In the genomic region with DNA sequence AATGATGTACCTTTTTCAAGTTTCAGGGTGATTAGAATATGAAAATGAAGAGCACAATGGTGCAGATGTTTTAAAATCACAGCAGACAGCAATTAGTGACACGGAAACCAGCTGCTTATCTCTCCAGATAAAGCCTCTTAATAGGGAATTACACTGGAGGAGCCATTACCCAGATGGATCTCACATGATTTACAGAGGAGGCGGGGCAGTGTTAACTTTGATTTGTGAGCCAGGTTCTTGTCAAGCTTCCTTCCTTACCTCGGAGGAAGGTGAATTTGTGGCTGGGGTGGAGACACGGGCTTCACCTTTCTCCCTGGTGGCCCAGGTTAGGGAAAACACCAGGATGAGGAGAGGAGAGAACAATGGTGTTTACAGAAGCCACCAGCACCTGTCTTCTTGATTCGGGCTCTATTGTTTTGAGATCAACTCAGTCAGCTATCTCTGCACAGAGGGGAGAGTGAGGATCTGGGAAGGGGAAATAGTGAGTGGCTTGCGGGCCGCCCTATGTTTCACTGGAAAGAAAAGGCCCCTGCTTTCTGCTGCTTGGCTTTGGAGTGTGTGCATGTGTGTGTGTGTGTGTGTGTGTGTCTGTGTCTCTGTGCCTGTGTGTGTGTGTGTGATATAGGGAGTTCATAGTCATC, we compare ENCODE assay signal across 10 cellular contexts.
DNase-seq lines count a peak whose midpoint lies in the region; ATAC-seq and TF ChIP-seq lines count a peak whose summit lies in the region.
"Had no signal": no experiment of that assay in that cellular context is flagged by ENCODE, and none has a peak within 500 bp of the region (broad histone marks: within the 10 kb centered on the region; RNA-seq: fewer than 3 reads in every experiment).

No MANE protein-coding gene starts in this region.

- peaks cover 5% of the 10 kb centered on the region for H3K9me3 Mint-ChIP-seq in endothelial cell (ENCODE audit: unreplicated experiment)
- no peaks in the 10 kb centered on the region for H3K9me3 Mint-ChIP-seq in stimulated activated naive CD8-positive, alpha-beta T cell treated with anti-CD3 and anti-CD28 coated beads, Interleukin-15, amount 100 ng/mL, for 72 hours
- H3K9me3 Mint-ChIP-seq in activated T-helper 2 cell treated with anti-CD3 and anti-CD28 coated beads, Interferon-gamma antibody, Interleukin-2, Interleukin-4, amounts not matched to agents 10 μg/mL and 5 μg/mL and 100 μg/mL, durations not matched to agents 14 hours and 24 hours and 36 hours: no peaks in the 10 kb centered on the region

- peak overlapping the region; percentile 96 for H3K27ac Mint-ChIP-seq in endothelial cell (ENCODE audit: unreplicated experiment)
- no peak overlapping the region for H3K27ac Mint-ChIP-seq in stimulated activated naive CD8-positive, alpha-beta T cell treated with anti-CD3 and anti-CD28 coated beads, Interleukin-15, amount 100 ng/mL, for 72 hours
- H3K27ac Mint-ChIP-seq in activated T-helper 2 cell treated with anti-CD3 and anti-CD28 coated beads, Interferon-gamma antibody, Interleukin-2, Interleukin-4, amounts not matched to agents 10 μg/mL and 5 μg/mL and 100 μg/mL, durations not matched to agents 14 hours and 24 hours and 36 hours: no peak overlapping the region
- H3K27ac Mint-ChIP-seq: activated naive CD4-positive, alpha-beta T cell treated with anti-CD3 and anti-CD28 coated beads, Interleukin-2, amount 10 ng/mL, durations not matched to agents 7 days and 5 days had no signal

- TF ChIP-seq CTCF in endothelial cell (IDR thresholded peaks at IDR 0.05; ENCODE audit: unreplicated experiment): no peak

- H3K4me3 Mint-ChIP-seq in endothelial cell (ENCODE audit: unreplicated experiment): peak overlapping the region; percentile 64
- H3K4me3 Mint-ChIP-seq in stimulated activated naive CD8-positive, alpha-beta T cell treated with anti-CD3 and anti-CD28 coated beads, Interleukin-15, amount 100 ng/mL, for 72 hours: no peak overlapping the region
- H3K4me3 Mint-ChIP-seq in activated T-helper 2 cell treated with anti-CD3 and anti-CD28 coated beads, Interferon-gamma antibody, Interleukin-2, Interleukin-4, amounts not matched to agents 10 μg/mL and 5 μg/mL and 100 μg/mL, durations not matched to agents 14 hours and 24 hours and 36 hours (ENCODE audit: low read depth): no peak overlapping the region
- H3K4me3 Mint-ChIP-seq: activated naive CD4-positive, alpha-beta T cell treated with anti-CD3 and anti-CD28 coated beads, Interleukin-2, amount 10 ng/mL, durations not matched to agents 7 days and 5 days had no signal

- ATAC-seq in stimulated activated naive CD8-positive, alpha-beta T cell treated with anti-CD3 and anti-CD28 coated beads, Interleukin-15, amount 100 ng/mL, for 72 hours: no peak
- no peak for ATAC-seq in HG03342 (IDR thresholded peaks at IDR 0.05; ENCODE audit: unreplicated experiment)

- peaks cover 31% of the 10 kb centered on the region for H3K36me3 Mint-ChIP-seq in endothelial cell (ENCODE audit: low read depth, unreplicated experiment)
- H3K36me3 Mint-ChIP-seq in activated T-helper 2 cell treated with anti-CD3 and anti-CD28 coated beads, Interferon-gamma antibody, Interleukin-2, Interleukin-4, amounts not matched to agents 10 μg/mL and 5 μg/mL and 100 μg/mL, durations not matched to agents 14 hours and 24 hours and 36 hours (ENCODE audit: low read depth): peaks cover 6% of the 10 kb centered on the region
- H3K36me3 Mint-ChIP-seq: activated naive CD4-positive, alpha-beta T cell treated with anti-CD3 and anti-CD28 coated beads, Interleukin-2, amount 10 ng/mL, durations not matched to agents 7 days and 5 days had no signal

- H3K4me1 Mint-ChIP-seq in endothelial cell (ENCODE audit: unreplicated experiment): peaks cover 53% of the 10 kb centered on the region
- H3K4me1 Mint-ChIP-seq in stimulated activated naive CD8-positive, alpha-beta T cell treated with anti-CD3 and anti-CD28 coated beads, Interleukin-15, amount 100 ng/mL, for 72 hours: no peaks in the 10 kb centered on the region
- H3K4me1 Mint-ChIP-seq in activated T-helper 2 cell treated with anti-CD3 and anti-CD28 coated beads, Interferon-gamma antibody, Interleukin-2, Interleukin-4, amounts not matched to agents 10 μg/mL and 5 μg/mL and 100 μg/mL, durations not matched to agents 14 hours and 24 hours and 36 hours (ENCODE audit: low read depth): no peaks in the 10 kb centered on the region
- H3K4me1 Mint-ChIP-seq: activated naive CD4-positive, alpha-beta T cell treated with anti-CD3 and anti-CD28 coated beads, Interleukin-2, amount 10 ng/mL, durations not matched to agents 7 days and 5 days had no signal

- intact Hi-C loops in activated T-helper 2 cell treated with anti-CD3 and anti-CD28 coated beads, Interferon-gamma antibody, Interleukin-2, Interleukin-4, amounts not matched to agents 10 μg/mL and 5 μg/mL and 100 μg/mL, durations not matched to agents 14 hours and 24 hours and 36 hours (cut with micrococcal nuclease): no loop called here

- peak; percentile 95 for DNase-seq in NCI-H1105 treated with DMSO at 0.1 percent for 48 hours (lab: John Stamatoyannopoulos, UW)
- DNase-seq in NCI-H510A (lab: John Stamatoyannopoulos, UW): peak; percentile 18
- DNase-seq in endothelial cell (ENCODE audit: low spot score): peak; percentile 22
- DNase-seq in retina: peak; percentile 75
- no peak for DNase-seq in stimulated activated naive CD8-positive, alpha-beta T cell treated with anti-CD3 and anti-CD28 coated beads, Interleukin-15, amount 100 ng/mL, for 72 hours
- DNase-seq in activated T-helper 2 cell treated with anti-CD3 and anti-CD28 coated beads, Interferon-gamma antibody, Interleukin-2, Interleukin-4, amounts not matched to agents 10 μg/mL and 5 μg/mL and 100 μg/mL, durations not matched to agents 14 hours and 24 hours and 36 hours (ENCODE audit: low spot score): no peak
- DNase-seq: activated CD4-positive, alpha-beta T cell treated with anti-CD3 and anti-CD28 coated beads, Interleukin-2, amount 50 U/mL, for 48 hours; activated naive CD4-positive, alpha-beta T cell treated with anti-CD3 and anti-CD28 coated beads, Interleukin-2, amount 10 ng/mL, durations not matched to agents 7 days and 5 days; SJCRH30 had no signal

- peaks cover 23% of the 10 kb centered on the region for H3K27me3 Mint-ChIP-seq in endothelial cell (ENCODE audit: unreplicated experiment)
- H3K27me3 Mint-ChIP-seq in stimulated activated naive CD8-positive, alpha-beta T cell treated with anti-CD3 and anti-CD28 coated beads, Interleukin-15, amount 100 ng/mL, for 72 hours: no peaks in the 10 kb centered on the region
- H3K27me3 Mint-ChIP-seq in activated T-helper 2 cell treated with anti-CD3 and anti-CD28 coated beads, Interferon-gamma antibody, Interleukin-2, Interleukin-4, amounts not matched to agents 10 μg/mL and 5 μg/mL and 100 μg/mL, durations not matched to agents 14 hours and 24 hours and 36 hours (ENCODE audit: low read depth): peaks cover 3% of the 10 kb centered on the region

Comparison
In these comparisons a context has a peak if more than half of its experiments do, and no peak if none do; other contexts are left out.
1. DNase-seq: peak in NCI-H1105 treated with DMSO at 0.1 percent for 48 hours (single experiment), NCI-H510A (single experiment), endothelial cell (single experiment) and retina (single experiment); none in stimulated activated naive CD8-positive, alpha-beta T cell treated with anti-CD3 and anti-CD28 coated beads, Interleukin-15, amount 100 ng/mL, for 72 hours (0 of 2) and activated T-helper 2 cell treated with anti-CD3 and anti-CD28 coated beads, Interferon-gamma antibody, Interleukin-2, Interleukin-4, amounts not matched to agents 10 μg/mL and 5 μg/mL and 100 μg/mL, durations not matched to agents 14 hours and 24 hours and 36 hours (single experiment).